In genomic region chr16:58685084-58685449, GRCh38 we compare ENCODE assay signal across 1 cellular context.
TF ChIP-seq lines count a peak whose summit lies in the region.

No MANE protein-coding gene starts in this region.

TF ChIP-seq in HCT116, 20 proteins besides CTCF, POLR2A, EP300 and RAD21:
- TF ChIP-seq SP1 (IDR thresholded peaks at IDR 0.05; ENCODE audit: low read depth): no peak
- TF ChIP-seq EZH2 (IDR thresholded peaks at IDR 0.05): no peak
- TF ChIP-seq EZH2phosphoT487 (IDR thresholded peaks at IDR 0.05; ENCODE audit: borderline replicate concordance): no peak
- TF ChIP-seq ELF1 (IDR thresholded peaks at IDR 0.05; ENCODE audit: borderline replicate concordance, low read depth): no peak
- no peak for TF ChIP-seq SRF (IDR thresholded peaks at IDR 0.05; ENCODE audit: low read depth)
- no peak for TF ChIP-seq MAX (IDR thresholded peaks at IDR 0.05)
- TF ChIP-seq ZNF274 (IDR thresholded peaks at IDR 0.05; ENCODE audit: low read depth, low read length): no peak
- TF ChIP-seq TCF7L2 (IDR thresholded peaks at IDR 0.05; ENCODE audit: borderline replicate concordance, extremely low read depth, insufficient read depth, insufficient read length): no peak
- no peak for TF ChIP-seq ZFX (IDR thresholded peaks at IDR 0.05)
- TF ChIP-seq, protein P1, sequence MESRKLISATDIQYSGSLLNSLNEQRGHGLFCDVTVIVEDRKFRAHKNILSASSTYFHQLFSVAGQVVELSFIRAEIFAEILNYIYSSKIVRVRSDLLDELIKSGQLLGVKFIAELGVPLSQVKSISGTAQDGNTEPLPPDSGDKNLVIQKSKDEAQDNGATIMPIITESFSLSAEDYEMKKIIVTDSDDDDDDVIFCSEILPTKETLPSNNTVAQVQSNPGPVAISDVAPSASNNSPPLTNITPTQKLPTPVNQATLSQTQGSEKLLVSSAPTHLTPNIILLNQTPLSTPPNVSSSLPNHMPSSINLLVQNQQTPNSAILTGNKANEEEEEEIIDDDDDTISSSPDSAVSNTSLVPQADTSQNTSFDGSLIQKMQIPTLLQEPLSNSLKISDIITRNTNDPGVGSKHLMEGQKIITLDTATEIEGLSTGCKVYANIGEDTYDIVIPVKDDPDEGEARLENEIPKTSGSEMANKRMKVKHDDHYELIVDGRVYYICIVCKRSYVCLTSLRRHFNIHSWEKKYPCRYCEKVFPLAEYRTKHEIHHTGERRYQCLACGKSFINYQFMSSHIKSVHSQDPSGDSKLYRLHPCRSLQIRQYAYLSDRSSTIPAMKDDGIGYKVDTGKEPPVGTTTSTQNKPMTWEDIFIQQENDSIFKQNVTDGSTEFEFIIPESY (IDR thresholded peaks at IDR 0.05; ENCODE audit: extremely low read depth, insufficient replicate concordance, low read length): no peak
